8 cellular contexts compared by ENCODE assay signal in genomic region chr1:23980725-23981063, GRCh38. TPM values are rescaled to one million over a fixed set of nuclear protein-coding genes. Genes with fewer than 3 reads are reported as not detected.
A peak's percentile ranks its signal among the peaks of the same experiment; 100 is the strongest.
DNase-seq lines count a peak whose midpoint lies in the region; ATAC-seq, FAIRE-seq and TF ChIP-seq lines count a peak whose summit lies in the region.

No MANE protein-coding gene starts in this region.

- H3K9me3 ChIP-seq in pancreas: no peaks in the 10 kb centered on the region

- TF ChIP-seq CTCF in HFF-Myc (IDR thresholded peaks at IDR 0.05; ENCODE audit: low read depth, low read length, missing control alignments) (no peak), fibroblast of mammary gland (conservative IDR thresholded peaks at IDR 0.05; ENCODE audit: control insufficient read depth, insufficient read depth, low read depth, low read length) (no peak), pancreas (IDR thresholded peaks at IDR 0.05) (no peak)

- FAIRE-seq in pancreas (lab: Jason Lieb, UNC): no peak

- ATAC-seq in pancreas (peak in 1 of 4 donors; percentile 5), GM19452 (IDR thresholded peaks at IDR 0.05; ENCODE audit: unreplicated experiment) (no peak), HG03045 (IDR thresholded peaks at IDR 0.05; ENCODE audit: unreplicated experiment) (no peak)

- peak; percentile 56 for DNase-seq in EH (ENCODE audit: low read depth)
- peak; percentile 62 for DNase-seq in HFF-Myc (ENCODE audit: extremely low read depth, low read depth)
- DNase-seq in NCI-H2227 (lab: John Stamatoyannopoulos, UW; ENCODE audit: unreplicated experiment): peak; percentile 65
- DNase-seq in activated T-cell treated with anti-CD3 and anti-CD28 coated beads for 48 hours (ENCODE audit: low read depth): peak; percentile 58
- peak; percentile 83 for DNase-seq in fibroblast of mammary gland (ENCODE audit: low read depth)
- peak in 2 of 6 donors; percentile 43 to 45 for DNase-seq in pancreas

- H3K36me3 ChIP-seq in pancreas: no peaks in the 10 kb centered on the region

- 42 to 57% methylated on average over 7 of the region's 7 CpGs for WGBS in pancreas, 2 donors

- H3K27ac ChIP-seq in pancreas: peak overlapping the region; percentile 86 to 97 (median 89)

- intact Hi-C loops in pancreas (cut with DNase I): no loop called here

- H3K27me3 ChIP-seq in pancreas: no peaks in the 10 kb centered on the region

- H3K4me1 ChIP-seq in pancreas: peaks cover 18 to 34% (median 19%) of the 10 kb centered on the region in 3 donors

- H3K4me3 ChIP-seq in HFF-Myc (replicated peaks; ENCODE audit: low read depth, low read length) (peak overlapping the region; percentile 80), fibroblast of mammary gland (ENCODE audit: control insufficient read depth, low read depth, low read length) (peak overlapping the region; percentile 47), pancreas (peak overlapping the region; percentile 84 to 98 (median 90))

RNA-seq across cellular contexts. Expression of gene SRSF10, which starts 0.6 kb away (rescaled TPM):
- total RNA-seq in pancreas: 10 to 100 TPM; 25.5 to 54.9 (median 37.1) TPM
- polyA plus RNA-seq in pancreas: 10 to 100 TPM; 42.8 to 78.8 TPM

RNA-seq across cellular contexts. Expression of gene PNRC2, which starts 21.1 kb away (rescaled TPM):
- total RNA-seq in pancreas: 10 to 100 TPM; 24.3 to 57.4 (median 38.3) TPM
- 10 to 100 TPM; 30.2 to 49.0 TPM for polyA plus RNA-seq in pancreas
